Comparison of ENCODE assay signal across 27 cellular contexts in the genomic region with DNA sequence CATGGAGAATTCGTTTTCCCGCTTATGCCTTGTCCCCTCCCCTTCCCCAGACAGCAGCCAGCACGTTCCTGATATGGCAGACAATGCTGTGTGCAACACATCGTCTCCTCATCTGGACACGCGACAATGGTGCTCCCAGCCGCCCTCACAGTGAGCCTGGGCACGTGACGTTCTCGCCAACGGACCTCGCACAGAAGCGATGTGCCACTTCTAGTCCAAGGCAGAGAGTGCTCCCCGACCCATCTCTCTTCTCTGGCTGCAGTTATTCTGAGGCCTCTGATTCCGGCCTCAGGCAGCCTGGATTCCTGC.
"Had no signal": no experiment of that assay in that cellular context is flagged by ENCODE, and none has a peak within 500 bp of the region (broad histone marks: within the 10 kb centered on the region; RNA-seq: fewer than 3 reads in every experiment).

No MANE protein-coding gene starts in this region.

- H3K27ac ChIP-seq: ascending aorta, breast epithelium, cardiac muscle cell, colonic mucosa, epithelial cell of prostate, esophagus squamous epithelium, gastroesophageal sphincter had no signal

- H3K4me1 ChIP-seq: ascending aorta, breast epithelium, colonic mucosa, esophagus squamous epithelium, gastroesophageal sphincter had no signal

- H3K4me1 Mint-ChIP-seq: activated CD4-positive, alpha-beta T cell treated with anti-CD3 and anti-CD28 coated beads, Interleukin-2, amount 10 ng/mL, durations not matched to agents 24 days and 14 days; activated naive CD4-positive, alpha-beta T cell treated with anti-CD3 and anti-CD28 coated beads, Interleukin-2, amount 10 ng/mL, durations not matched to agents 7 days and 5 days had no signal

- H3K27ac Mint-ChIP-seq: activated CD4-positive, alpha-beta memory T cell treated with anti-CD3 and anti-CD28 coated beads for 36 hours; activated CD4-positive, alpha-beta T cell treated with anti-CD3 and anti-CD28 coated beads for 36 hours; activated CD4-positive, alpha-beta T cell treated with anti-CD3 and anti-CD28 coated beads, Interleukin-2, amount 10 ng/mL, durations not matched to agents 24 days and 14 days; activated naive CD4-positive, alpha-beta T cell treated with anti-CD3 and anti-CD28 coated beads, Interleukin-2, amount 10 ng/mL, durations not matched to agents 7 days and 5 days; activated naive CD4-positive, alpha-beta T cell treated with anti-CD3 and anti-CD28 coated beads, Interleukin-2, amount 50 U/mL, for 72 hours; activated naive CD8-positive, alpha-beta T cell treated with anti-CD3 and anti-CD28 coated beads, Interleukin-2, amount 10 ng/mL, durations not matched to agents 7 days and 5 days; activated T-cell treated with anti-CD3 and anti-CD28 coated beads, Interleukin-2, amount 50 U/mL, for 24 hours; activated T-cell treated with anti-CD3 and anti-CD28 coated beads, Interleukin-2, amount 50 U/mL, for 72 hours had no signal

- H3K4me3 ChIP-seq: ascending aorta, breast epithelium, cardiac muscle cell, colonic mucosa, esophagus squamous epithelium, gastroesophageal sphincter had no signal

- H3K27me3 Mint-ChIP-seq: activated CD4-positive, alpha-beta memory T cell treated with anti-CD3 and anti-CD28 coated beads for 36 hours; activated CD4-positive, alpha-beta T cell treated with anti-CD3 and anti-CD28 coated beads for 36 hours; activated CD4-positive, alpha-beta T cell treated with anti-CD3 and anti-CD28 coated beads, Interleukin-2, amount 10 ng/mL, durations not matched to agents 24 days and 14 days; activated naive CD4-positive, alpha-beta T cell treated with anti-CD3 and anti-CD28 coated beads, Interleukin-2, amount 10 ng/mL, durations not matched to agents 7 days and 5 days; activated naive CD8-positive, alpha-beta T cell treated with anti-CD3 and anti-CD28 coated beads, Interleukin-2, amount 10 ng/mL, durations not matched to agents 7 days and 5 days; activated T-cell treated with anti-CD3 and anti-CD28 coated beads, Interleukin-2, amount 50 U/mL, for 24 hours; brain had no signal

- H3K9me3 ChIP-seq: ascending aorta, colonic mucosa, esophagus squamous epithelium, gastroesophageal sphincter had no signal

- H3K4me3 Mint-ChIP-seq: activated CD4-positive, alpha-beta memory T cell treated with anti-CD3 and anti-CD28 coated beads for 36 hours; activated CD4-positive, alpha-beta T cell treated with anti-CD3 and anti-CD28 coated beads for 36 hours; activated CD4-positive, alpha-beta T cell treated with anti-CD3 and anti-CD28 coated beads, Interleukin-2, amount 10 ng/mL, durations not matched to agents 24 days and 14 days; activated naive CD4-positive, alpha-beta T cell treated with anti-CD3 and anti-CD28 coated beads, Interleukin-2, amount 10 ng/mL, durations not matched to agents 7 days and 5 days; activated naive CD8-positive, alpha-beta T cell treated with anti-CD3 and anti-CD28 coated beads, Interleukin-2, amount 10 ng/mL, durations not matched to agents 7 days and 5 days; activated T-cell treated with anti-CD3 and anti-CD28 coated beads, Interleukin-2, amount 50 U/mL, for 24 hours; activated T-cell treated with anti-CD3 and anti-CD28 coated beads, Interleukin-2, amount 50 U/mL, for 72 hours; brain had no signal

- H3K27me3 ChIP-seq: ascending aorta, cardiac muscle cell, colonic mucosa had no signal

- H3K36me3 Mint-ChIP-seq: activated CD4-positive, alpha-beta memory T cell treated with anti-CD3 and anti-CD28 coated beads for 36 hours; activated naive CD4-positive, alpha-beta T cell treated with anti-CD3 and anti-CD28 coated beads, Interleukin-2, amount 10 ng/mL, durations not matched to agents 7 days and 5 days; activated naive CD4-positive, alpha-beta T cell treated with anti-CD3 and anti-CD28 coated beads, Interleukin-2, amount 50 U/mL, for 72 hours; activated naive CD8-positive, alpha-beta T cell treated with anti-CD3 and anti-CD28 coated beads, Interleukin-2, amount 10 ng/mL, durations not matched to agents 7 days and 5 days; brain had no signal

- H3K36me3 ChIP-seq: ascending aorta, breast epithelium, cardiac muscle cell, colonic mucosa, esophagus squamous epithelium, gastroesophageal sphincter had no signal

- DNase-seq: activated CD4-positive, alpha-beta memory T cell treated with anti-CD3 and anti-CD28 coated beads for 36 hours; activated CD4-positive, alpha-beta T cell treated with anti-CD3 and anti-CD28 coated beads, Interleukin-2, amount 10 ng/mL, durations not matched to agents 24 days and 14 days; activated CD4-positive, CD25-positive, alpha-beta regulatory T cell; activated CD4-positive, CD25-positive, alpha-beta regulatory T cell treated with anti-CD3 and anti-CD28 coated beads, Interleukin-2, amount 50 U/mL, for 72 hours; activated CD8-positive, alpha-beta memory T cell treated with anti-CD3 and anti-CD28 coated beads, Interleukin-2, amount 50 U/mL, for 48 hours; activated gamma-delta T cell; activated naive CD4-positive, alpha-beta T cell; activated naive CD4-positive, alpha-beta T cell treated with anti-CD3 and anti-CD28 coated beads, Interleukin-2, amount 10 ng/mL, durations not matched to agents 7 days and 5 days; activated naive CD8-positive, alpha-beta T cell treated with anti-CD3 and anti-CD28 coated beads, Interleukin-2, amount 10 ng/mL, durations not matched to agents 7 days and 5 days; activated T-cell treated with anti-CD3 and anti-CD28 coated beads for 4 hours; activated T-cell treated with anti-CD3 and anti-CD28 coated beads, Interleukin-2, amount 50 U/mL, for 24 hours; activated T-cell treated with anti-CD3 and anti-CD28 coated beads, Interleukin-2, amount 50 U/mL, for 72 hours; central memory CD4-positive, alpha-beta T cell; cerebellar nuclear complex; colonic mucosa; effector memory CD4-positive, alpha-beta T cell; esophagus squamous epithelium; foreskin melanocyte; T-helper 2 cell had no signal

- H3K9me3 Mint-ChIP-seq: activated CD4-positive, alpha-beta memory T cell treated with anti-CD3 and anti-CD28 coated beads for 36 hours; activated CD4-positive, alpha-beta T cell treated with anti-CD3 and anti-CD28 coated beads, Interleukin-2, amount 10 ng/mL, durations not matched to agents 24 days and 14 days; activated naive CD4-positive, alpha-beta T cell treated with anti-CD3 and anti-CD28 coated beads, Interleukin-2, amount 10 ng/mL, durations not matched to agents 7 days and 5 days; activated naive CD4-positive, alpha-beta T cell treated with anti-CD3 and anti-CD28 coated beads, Interleukin-2, amount 50 U/mL, for 72 hours; activated naive CD8-positive, alpha-beta T cell treated with anti-CD3 and anti-CD28 coated beads, Interleukin-2, amount 10 ng/mL, durations not matched to agents 7 days and 5 days; activated T-cell treated with anti-CD3 and anti-CD28 coated beads, Interleukin-2, amount 50 U/mL, for 24 hours; activated T-cell treated with anti-CD3 and anti-CD28 coated beads, Interleukin-2, amount 50 U/mL, for 72 hours had no signal

- ATAC-seq: activated T-cell treated with anti-CD3 and anti-CD28 coated beads, Interleukin-2, amount 50 U/mL, for 72 hours; gastroesophageal sphincter had no signal
